In genomic region chr2:218396688-218397501, GRCh38 we compare ENCODE assay signal across 7 cellular contexts. TPM values are rescaled to one million over a fixed set of nuclear protein-coding genes. Genes with fewer than 3 reads are reported as not detected.
DNase-seq lines count a peak whose midpoint lies in the region; ATAC-seq and TF ChIP-seq lines count a peak whose summit lies in the region.

No MANE protein-coding gene starts in this region.

- peak overlapping the region; percentile 87 for H3K27ac Mint-ChIP-seq in activated CD8-positive, alpha-beta T cell treated with anti-CD3 and anti-CD28 coated beads for 36 hours
- peak overlapping the region; percentile 94 for H3K27ac Mint-ChIP-seq in memory B cell
- H3K27ac Mint-ChIP-seq in stimulated activated memory B cell treated with anti-CD40 and anti-IgM and Interleukin-4, amounts not matched to agents 10 μg/mL and 1 μg/mL and 100 μg/mL, for 72 hours = peak overlapping the region; percentile 98

- H3K27me3 Mint-ChIP-seq in activated CD8-positive, alpha-beta T cell treated with anti-CD3 and anti-CD28 coated beads for 36 hours = no peaks in the 10 kb centered on the region
- H3K27me3 Mint-ChIP-seq in memory B cell = no peaks in the 10 kb centered on the region
- peaks cover 9% of the 10 kb centered on the region for H3K27me3 Mint-ChIP-seq in stimulated activated memory B cell treated with anti-CD40 and anti-IgM and Interleukin-4, amounts not matched to agents 10 μg/mL and 1 μg/mL and 100 μg/mL, for 72 hours

- no peaks in the 10 kb centered on the region for H3K36me3 ChIP-seq in H7 (replicated peaks; ENCODE audit: control insufficient read depth, insufficient read depth, low read length)

- H3K4me1 Mint-ChIP-seq in activated CD8-positive, alpha-beta T cell treated with anti-CD3 and anti-CD28 coated beads for 36 hours (ENCODE audit: low read depth) = peaks cover 34% of the 10 kb centered on the region
- peaks cover 25% of the 10 kb centered on the region for H3K4me1 Mint-ChIP-seq in memory B cell
- H3K4me1 Mint-ChIP-seq in stimulated activated memory B cell treated with anti-CD40 and anti-IgM and Interleukin-4, amounts not matched to agents 10 μg/mL and 1 μg/mL and 100 μg/mL, for 72 hours = peaks cover 58% of the 10 kb centered on the region

- peak overlapping the region; percentile 64 for H3K4me3 ChIP-seq in H7 (ENCODE audit: insufficient read depth, low read depth, low read length)

- ATAC-seq in activated CD8-positive, alpha-beta T cell treated with anti-CD3 and anti-CD28 coated beads for 36 hours = no peak
- ATAC-seq in memory B cell (ENCODE audit: low read depth) = no peak
- ATAC-seq in stimulated activated memory B cell treated with anti-CD40 and anti-IgM and Interleukin-4, amounts not matched to agents 10 μg/mL and 1 μg/mL and 100 μg/mL, for 72 hours = no peak

- H3K27me3 ChIP-seq in H7 (ENCODE audit: control insufficient read depth, insufficient read depth, low read length) = peaks cover 31% of the 10 kb centered on the region

- POLR2A ChIA-PET in activated CD8-positive, alpha-beta T cell treated with anti-CD3 and anti-CD28 coated beads for 36 hours (lab: Charles Lee) = interaction anchor here (0.6 to 2.9 kb wide), 11 partner anchors 9 to 497 kb away, joined by 3 to 21 read pairs (median 4); partner anchors contain the start of genes AAMP, BCS1L, PNKD and ZNF142

- no peak for TF ChIP-seq CTCF in activated CD8-positive, alpha-beta T cell treated with anti-CD3 and anti-CD28 coated beads for 36 hours (IDR thresholded peaks at IDR 0.05)

- CTCF ChIA-PET in activated CD8-positive, alpha-beta T cell treated with anti-CD3 and anti-CD28 coated beads for 36 hours (lab: Charles Lee) = interaction anchor here (0.6 to 2.1 kb wide), 13 partner anchors 8 to 502 kb away, joined by 3 to 15 read pairs (median 4); partner anchors contain the start of gene CATIP

- H3K4me3 Mint-ChIP-seq in activated CD8-positive, alpha-beta T cell treated with anti-CD3 and anti-CD28 coated beads for 36 hours = peak overlapping the region; percentile 86
- H3K4me3 Mint-ChIP-seq in memory B cell = peak overlapping the region; percentile 94
- peak overlapping the region; percentile 97 for H3K4me3 Mint-ChIP-seq in stimulated activated memory B cell treated with anti-CD40 and anti-IgM and Interleukin-4, amounts not matched to agents 10 μg/mL and 1 μg/mL and 100 μg/mL, for 72 hours

- H3K9me3 Mint-ChIP-seq in activated CD8-positive, alpha-beta T cell treated with anti-CD3 and anti-CD28 coated beads for 36 hours = no peaks in the 10 kb centered on the region
- no peaks in the 10 kb centered on the region for H3K9me3 Mint-ChIP-seq in memory B cell
- H3K9me3 Mint-ChIP-seq in stimulated activated memory B cell treated with anti-CD40 and anti-IgM and Interleukin-4, amounts not matched to agents 10 μg/mL and 1 μg/mL and 100 μg/mL, for 72 hours = no peaks in the 10 kb centered on the region

- peak; percentile 60 for DNase-seq in H7
- DNase-seq in NCI-H524 treated with DMSO at 0.1 percent for 48 hours (lab: John Stamatoyannopoulos, UW) = peak; percentile 27
- DNase-seq in activated CD8-positive, alpha-beta T cell treated with anti-CD3 and anti-CD28 coated beads for 36 hours = peak; percentile 87
- DNase-seq in effector CD8-positive, alpha-beta T cell (lab: John Stamatoyannopoulos, UW) = peak; percentile 54
- DNase-seq in memory B cell (ENCODE audit: low spot score in 2 of 2) = peak in 1 of 2 donors; percentile 31
- no peak for DNase-seq in AG08396 (ENCODE audit: low spot score)

- intact Hi-C loops in activated CD8-positive, alpha-beta T cell treated with anti-CD3 and anti-CD28 coated beads for 36 hours (cut with micrococcal nuclease) = loop anchor here (5.0 kb wide), 2 partner anchors 110 to 180 kb away; partner anchors contain the start of gene ARPC2

- H3K36me3 Mint-ChIP-seq in activated CD8-positive, alpha-beta T cell treated with anti-CD3 and anti-CD28 coated beads for 36 hours (ENCODE audit: low read depth) = peaks cover 10% of the 10 kb centered on the region
- H3K36me3 Mint-ChIP-seq in memory B cell = no peaks in the 10 kb centered on the region
- peaks cover 4% of the 10 kb centered on the region for H3K36me3 Mint-ChIP-seq in stimulated activated memory B cell treated with anti-CD40 and anti-IgM and Interleukin-4, amounts not matched to agents 10 μg/mL and 1 μg/mL and 100 μg/mL, for 72 hours

RNA-seq across cellular contexts. Expression of gene CTDSP1, which starts 2.8 kb away (rescaled TPM):
- 25.4 and 29.9 TPM in 2 replicates for total RNA-seq in H7 (2014; rRNA removed; shearing (Covaris generic))
- total RNA-seq in activated CD8-positive, alpha-beta T cell treated with anti-CD3 and anti-CD28 coated beads for 36 hours = 10 to 100 TPM; 85.8 to 94.7 TPM

RNA-seq across cellular contexts. Expression of gene SLC11A1, which starts 14.8 kb away (rescaled TPM):
- total RNA-seq in H7 (2014; rRNA removed; shearing (Covaris generic)) = not detected in 2 replicates
- under 1 TPM; 0.13 to 0.23 TPM for total RNA-seq in activated CD8-positive, alpha-beta T cell treated with anti-CD3 and anti-CD28 coated beads for 36 hours

RNA-seq across cellular contexts. Expression of gene VIL1, which starts 22.0 kb away (rescaled TPM):
- 0.07 and 3.0 TPM in 2 replicates for total RNA-seq in H7 (2014; rRNA removed; shearing (Covaris generic))
- not detected for total RNA-seq in activated CD8-positive, alpha-beta T cell treated with anti-CD3 and anti-CD28 coated beads for 36 hours

RNA-seq across cellular contexts. Expression of gene CATIP, which starts 40.2 kb away (rescaled TPM):
- 0.76 TPM in 1 of 2 replicates, not detected in the other for total RNA-seq in H7 (2014; rRNA removed; shearing (Covaris generic))
- not detected for total RNA-seq in activated CD8-positive, alpha-beta T cell treated with anti-CD3 and anti-CD28 coated beads for 36 hours
